ENCODE assay signal across 14 cellular contexts in genomic region chr1:166730299-166730888, GRCh38.
DNase-seq lines count a peak whose midpoint lies in the region; ATAC-seq and TF ChIP-seq lines count a peak whose summit lies in the region.
"Had no signal": no experiment of that assay in that cellular context is flagged by ENCODE, and none has a peak within 500 bp of the region (broad histone marks: within the 10 kb centered on the region; RNA-seq: fewer than 3 reads in every experiment).

No MANE protein-coding gene starts in this region.

- no peak overlapping the region for H2BK120ac ChIP-seq in neuronal stem cell (ENCODE audit: low read depth, low read length)

- peak; percentile 92 for ATAC-seq in WTC11
- ATAC-seq: activated CD8-positive, alpha-beta T cell treated with anti-CD3 and anti-CD28 coated beads for 36 hours; psoas muscle had no signal

- peaks cover 77% of the 10 kb centered on the region for H3K9me3 Mint-ChIP-seq in WTC11

- TF ChIP-seq POLR2A in suprapubic skin (IDR thresholded peaks at IDR 0.05), result no peak

- no peak overlapping the region for H3K27ac Mint-ChIP-seq in WTC11
- H3K27ac Mint-ChIP-seq: activated CD8-positive, alpha-beta T cell treated with anti-CD3 and anti-CD28 coated beads for 36 hours; activated naive CD8-positive, alpha-beta T cell treated with anti-CD3 and anti-CD28 coated beads for 36 hours; memory B cell had no signal

- no peak overlapping the region for H2BK15ac ChIP-seq in neuronal stem cell (ENCODE audit: low read length)

- H3K9me3 ChIP-seq in MM.1S (replicated peaks; ENCODE audit: insufficient read depth, low read length) (no peaks in the 10 kb centered on the region), neuronal stem cell (replicated peaks in 1 of 2; ENCODE audit: control insufficient read depth in 2 of 2, insufficient read depth in 1 of 2, low read depth in 1 of 2, low read length in 2 of 2) (no peaks in the 10 kb centered on the region), suprapubic skin (peaks cover 12% of the 10 kb centered on the region)
- H3K9me3 ChIP-seq: psoas muscle had no signal

- no CpG with 5 or more reads among the region's 1 CpG for WGBS in neuronal stem cell (ENCODE audit: extremely low coverage in 2 of 2, insufficient read length in 2 of 2, insufficient replicate concordance in 1 of 2), 2 donors
- WGBS in suprapubic skin, result 63% methylated on average over 1 of the region's 1 CpG

- peak overlapping the region; percentile 37 for H3K23ac ChIP-seq in neuronal stem cell (ENCODE audit: low read depth, low read length, poor library complexity)

- no peak overlapping the region for H2AFZ ChIP-seq in MM.1S (ENCODE audit: low read length)
- H2AFZ ChIP-seq in neuronal stem cell (ENCODE audit: low read length), result no peak overlapping the region

- H3K4me3 Mint-ChIP-seq in WTC11, result no peak overlapping the region
- H3K4me3 Mint-ChIP-seq: activated CD8-positive, alpha-beta T cell treated with anti-CD3 and anti-CD28 coated beads for 36 hours; activated naive CD8-positive, alpha-beta T cell treated with anti-CD3 and anti-CD28 coated beads for 36 hours; memory B cell had no signal

- no peak overlapping the region for H3K4me3 ChIP-seq in MM.1S (ENCODE audit: low read length)
- H3K4me3 ChIP-seq in neuronal stem cell (ENCODE audit: low read length in 2 of 2), result no peak overlapping the region
- no peak overlapping the region for H3K4me3 ChIP-seq in suprapubic skin
- H3K4me3 ChIP-seq: psoas muscle, SK-N-MC had no signal

- no peaks in the 10 kb centered on the region for H3K79me2 ChIP-seq in MM.1S (ENCODE audit: low read length)

- H3K27me3 Mint-ChIP-seq in WTC11 (ENCODE audit: low read depth), result peaks cover 8% of the 10 kb centered on the region; the same call in 1 of the 2 replicates

- POLR2A ChIA-PET in WTC11 (lab: Charles Lee), result no interaction called here

- no peak overlapping the region for H4K91ac ChIP-seq in neuronal stem cell (ENCODE audit: low read depth, low read length, poor library complexity)

- no peak overlapping the region for H4K8ac ChIP-seq in neuronal stem cell (ENCODE audit: low read depth, low read length)

- H4K20me1 ChIP-seq in MM.1S (ENCODE audit: insufficient read depth, low read length), result no peaks in the 10 kb centered on the region

- no peak overlapping the region for H2AK5ac ChIP-seq in neuronal stem cell (ENCODE audit: low read depth, low read length)

- TF ChIP-seq CTCF in GM12872 (IDR thresholded peaks at IDR 0.05; ENCODE audit: insufficient read depth, low read depth, low read length), result peak; percentile 21; the same call in 1 of the 3 replicates
- peak; percentile 57 for TF ChIP-seq CTCF in MM.1S (IDR thresholded peaks at IDR 0.05; ENCODE audit: low read length)
- no peak for TF ChIP-seq CTCF in WTC11 (IDR thresholded peaks at IDR 0.05)
- TF ChIP-seq CTCF in suprapubic skin (IDR thresholded peaks at IDR 0.05), result no peak

- no peaks in the 10 kb centered on the region for H3F3A ChIP-seq in MM.1S (ENCODE audit: insufficient read depth, low read length)

- H3K9me2 ChIP-seq in MM.1S (replicated peaks; ENCODE audit: insufficient read depth, low read length), result no peaks in the 10 kb centered on the region

- CTCF ChIA-PET in WTC11 (lab: Charles Lee), result interaction anchor here (0.8 to 1.6 kb wide), 3 partner anchors 53 to 251 kb away, joined by 3 to 6 read pairs (median 5); no protein-coding TSS in a partner anchor

- DNase-seq in MM.1S (peak; percentile 71), WTC11 (ENCODE audit: low spot score) (no peak), neuronal stem cell (ENCODE audit: low spot score) (no peak), NCI-H69 (lab: John Stamatoyannopoulos, UW) (no peak), 8988T (no peak), NCI-H1417 (lab: John Stamatoyannopoulos, UW) (no peak), suprapubic skin (ENCODE audit: low spot score in 2 of 2) (no peak)
- DNase-seq: activated CD8-positive, alpha-beta T cell treated with anti-CD3 and anti-CD28 coated beads for 36 hours; activated naive CD8-positive, alpha-beta T cell treated with anti-CD3 and anti-CD28 coated beads for 36 hours; NCI-H187 treated with DMSO at 0.1 percent for 48 hours; psoas muscle had no signal

- H3K9ac ChIP-seq in MM.1S (ENCODE audit: low read length) (no peak overlapping the region), neuronal stem cell (ENCODE audit: low read depth, low read length, poor library complexity) (no peak overlapping the region)

- H3K27me3 ChIP-seq in MM.1S (replicated peaks; ENCODE audit: insufficient read depth, low read length) (no peaks in the 10 kb centered on the region), neuronal stem cell (ENCODE audit: control insufficient read depth in 3 of 3, insufficient read depth in 3 of 3, low read depth in 1 of 3, low read length in 3 of 3) (no peaks in the 10 kb centered on the region), suprapubic skin (no peaks in the 10 kb centered on the region)

- no peaks in the 10 kb centered on the region for H3K4me1 Mint-ChIP-seq in WTC11
- H3K4me1 Mint-ChIP-seq: activated naive CD8-positive, alpha-beta T cell treated with anti-CD3 and anti-CD28 coated beads for 36 hours; memory B cell had no signal

- no peak overlapping the region for H2BK5ac ChIP-seq in neuronal stem cell (ENCODE audit: low read length)

- H3K79me1 ChIP-seq in neuronal stem cell (ENCODE audit: low read depth, low read length), result no peaks in the 10 kb centered on the region

- TF ChIP-seq EP300 in suprapubic skin (IDR thresholded peaks at IDR 0.05), result no peak

- H3K4me2 ChIP-seq in MM.1S (ENCODE audit: low read depth, low read length) (no peak overlapping the region), neuronal stem cell (ENCODE audit: insufficient read depth, low read length, poor library complexity, severe bottlenecking) (no peak overlapping the region)

- H3K18ac ChIP-seq in neuronal stem cell (ENCODE audit: low read length), result no peak overlapping the region

- H3K36me3 Mint-ChIP-seq in WTC11, result peaks cover 27% of the 10 kb centered on the region
- H3K36me3 Mint-ChIP-seq: activated naive CD8-positive, alpha-beta T cell treated with anti-CD3 and anti-CD28 coated beads for 36 hours; memory B cell had no signal

- no peak overlapping the region for H3K4ac ChIP-seq in neuronal stem cell (ENCODE audit: low read length)

- no peaks in the 10 kb centered on the region for H3K4me1 ChIP-seq in MM.1S (ENCODE audit: low read length)
- H3K4me1 ChIP-seq in neuronal stem cell (ENCODE audit: control insufficient read depth in 2 of 2, insufficient read depth in 1 of 2, low read depth in 1 of 2, low read length in 2 of 2), result no peaks in the 10 kb centered on the region
- no peaks in the 10 kb centered on the region for H3K4me1 ChIP-seq in suprapubic skin
- H3K4me1 ChIP-seq: psoas muscle had no signal

- H3K27ac ChIP-seq in MM.1S (ENCODE audit: low read length), result no peak overlapping the region
- no peak overlapping the region for H3K27ac ChIP-seq in neuronal stem cell (replicated peaks; ENCODE audit: low read length)
- no peak overlapping the region for H3K27ac ChIP-seq in suprapubic skin
- H3K27ac ChIP-seq: psoas muscle, SK-N-MC had no signal

- H3K36me3 ChIP-seq in MM.1S (replicated peaks; ENCODE audit: insufficient read depth, low read length) (no peaks in the 10 kb centered on the region), neuronal stem cell (replicated peaks in 1 of 2; ENCODE audit: control insufficient read depth in 2 of 2, insufficient read depth in 2 of 2, low read length in 2 of 2) (no peaks in the 10 kb centered on the region), suprapubic skin (no peaks in the 10 kb centered on the region)

- H2BK12ac ChIP-seq in neuronal stem cell (ENCODE audit: low read length), result no peak overlapping the region

- H3K14ac ChIP-seq in neuronal stem cell (ENCODE audit: low read length), result no peak overlapping the region

TF ChIP-seq in WTC11, 78 proteins besides CTCF, POLR2A, EP300 and RAD21:
- no peak for TF ChIP-seq MXD4 (CRISPR knock-in tag; IDR thresholded peaks at IDR 0.05; ENCODE audit: borderline replicate concordance)
- no peak for TF ChIP-seq KAT7 (CRISPR knock-in tag; IDR thresholded peaks at IDR 0.05; ENCODE audit: borderline replicate concordance)
- no peak for TF ChIP-seq JUN (CRISPR knock-in tag; IDR thresholded peaks at IDR 0.05)
- TF ChIP-seq CDX4 (CRISPR knock-in tag; IDR thresholded peaks at IDR 0.05; ENCODE audit: borderline replicate concordance), result no peak
- TF ChIP-seq PRRX2 (CRISPR knock-in tag; IDR thresholded peaks at IDR 0.05), result no peak

Comparison
In these comparisons a context has a peak if more than half of its experiments do, and no peak if none do; other contexts are left out.
1. CTCF ChIP-seq: peak in GM12872 (single experiment) and MM.1S (single experiment); none in WTC11 (single experiment) and suprapubic skin (0 of 2).